ENCODE assay signal across 8 cellular contexts in genomic region chr5:181243521-181244307, GRCh38. TPM values are rescaled to one million over a fixed set of nuclear protein-coding genes. Genes with fewer than 3 reads are reported as not detected.
DNase-seq lines count a peak whose midpoint lies in the region; ATAC-seq, FAIRE-seq and TF ChIP-seq lines count a peak whose summit lies in the region.

TSS of gene RACK1 (minus strand) at chr5:181243906. CDS start at chr5:181243800, 106 bp downstream.

- peak; percentile 68 for DNase-seq in D721Med (ENCODE audit: insufficient read length, low spot score)
- peak; percentile 91 for DNase-seq in LHCN-M2 (ENCODE audit: low read depth)
- peak; percentile 90 to 92 for DNase-seq in activated T-cell treated with anti-CD3 and anti-CD28 coated beads, Interleukin-2, amount 50 U/mL, for 48 hours
- peak; percentile 75 for DNase-seq in fibroblast of the conjunctiva (ENCODE audit: low read depth)
- peak; percentile 95 to 97 for DNase-seq in suprapubic skin (ENCODE audit: low spot score in 2 of 2)
- DNase-seq in stimulated activated naive CD4-positive, alpha-beta T cell (lab: John Stamatoyannopoulos, UW) = no peak

- H3K9me3 ChIP-seq in neutrophil (no peaks in the 10 kb centered on the region), suprapubic skin (no peaks in the 10 kb centered on the region)

- H3K4me3 ChIP-seq in neutrophil (ENCODE audit: low read depth in 1 of 2, low read length in 1 of 2) (peak within 1 kb of the TSS; percentile 90 to 99), suprapubic skin (peak within 1 kb of the TSS; percentile 89)

- ATAC-seq in GM21786 (IDR thresholded peaks at IDR 0.05; ENCODE audit: unreplicated experiment) = peak; percentile 63

- H3K36me3 ChIP-seq in neutrophil (peaks cover 34% of the 10 kb centered on the region), suprapubic skin (peaks cover 34% of the 10 kb centered on the region)

- TF ChIP-seq CTCF in D721Med (IDR thresholded peaks at IDR 0.05; ENCODE audit: insufficient read depth, missing control alignments) (no peak), neutrophil (IDR thresholded peaks at IDR 0.05) (no peak), suprapubic skin (IDR thresholded peaks at IDR 0.05) (no peak)

- no peak for TF ChIP-seq EP300 in suprapubic skin (IDR thresholded peaks at IDR 0.05)

- peaks cover 62 to 64% of the 10 kb centered on the region in 2 experiments for H3K4me1 ChIP-seq in neutrophil (ENCODE audit: control insufficient read depth in 1 of 2, insufficient read depth in 1 of 2, low read depth in 1 of 2, low read length in 1 of 2)
- peaks cover 64% of the 10 kb centered on the region for H3K4me1 ChIP-seq in suprapubic skin

- H3K27ac ChIP-seq in neutrophil (peak within 1 kb of the TSS; percentile 86), suprapubic skin (peak within 1 kb of the TSS; percentile 96)

- H3K27me3 ChIP-seq in neutrophil (no peaks in the 10 kb centered on the region), suprapubic skin (no peaks in the 10 kb centered on the region)

- peak; percentile 50 to 64 for TF ChIP-seq POLR2A in suprapubic skin (IDR thresholded peaks at IDR 0.05)

- 0% methylated on average over 26 of the region's 52 CpGs for WGBS in suprapubic skin

- no peak for FAIRE-seq in D721Med (lab: Jason Lieb, UNC)

RNA-seq across cellular contexts. Expression of gene RACK1, which starts in this region (rescaled TPM):
- 2,805 and 3,118 TPM in 2 replicates for total RNA-seq in LHCN-M2 (2014; rRNA removed)
- polyA plus RNA-seq in LHCN-M2 (2012) = 3,165 TPM
- 1,000 to 10,000 TPM; 2,440 to 4,496 (median 3,996) TPM for total RNA-seq in suprapubic skin

Comparison
In these comparisons a context has a peak if more than half of its experiments do, and no peak if none do; other contexts are left out.
1. DNase-seq: peak in D721Med (single experiment), LHCN-M2 (single experiment), activated T-cell treated with anti-CD3 and anti-CD28 coated beads, Interleukin-2, amount 50 U/mL, for 48 hours (2 of 2), fibroblast of the conjunctiva (single experiment) and suprapubic skin (2 of 2); none in stimulated activated naive CD4-positive, alpha-beta T cell (0 of 6).